Comparison of ENCODE assay signal across 29 cellular contexts in genomic region chr1:115218696-115219095, GRCh38.
"Had no signal": no experiment of that assay in that cellular context is flagged by ENCODE, and none has a peak within 500 bp of the region (broad histone marks: within the 10 kb centered on the region; RNA-seq: fewer than 3 reads in every experiment).

No MANE protein-coding gene starts in this region.

- DNase-seq: activated CD4-positive, alpha-beta T cell treated with anti-CD3 and anti-CD28 coated beads, Interleukin-2, amount 10 ng/mL, durations not matched to agents 24 days and 14 days; activated CD4-positive, alpha-beta T cell treated with anti-CD3 and anti-CD28 coated beads, Interleukin-2, amount 50 U/mL, for 4 hours; activated CD8-positive, alpha-beta T cell treated with anti-CD3 and anti-CD28 coated beads for 36 hours; activated gamma-delta T cell; activated naive CD4-positive, alpha-beta T cell treated with anti-CD3 and anti-CD28 coated beads for 36 hours; activated T-cell treated with anti-CD3 and anti-CD28 coated beads, Interleukin-2, amount 50 U/mL, for 24 hours; amygdala; caudate nucleus; Kasumi-1; KG1; MG63; NCI-H1048; NCI-H1105 treated with DMSO at 0.1 percent for 48 hours; NCI-H1436; NCI-H1694; NCI-H1930; NCI-H2081 treated with DMSO at 0.1 percent for 48 hours; NCI-H226; NCI-H446 treated with DMSO at 0.1 percent for 48 hours; NCI-H524; NCI-H69; NCI-H82; Peyer's patch; RPMI8226; SHP77 treated with DMSO at 0.1 percent for 48 hours; SK-N-SH had no signal

- H3K27me3 ChIP-seq: ascending aorta, MG63, Peyer's patch, SJSA1 had no signal

- H3K4me2 ChIP-seq: SK-N-SH had no signal

- H3K36me3 ChIP-seq: ascending aorta, MG63, Peyer's patch, SJSA1 had no signal

- H3K4me1 ChIP-seq: ascending aorta, Peyer's patch, SJSA1 had no signal

- ATAC-seq: activated CD8-positive, alpha-beta T cell treated with anti-CD3 and anti-CD28 coated beads for 36 hours; activated naive CD4-positive, alpha-beta T cell treated with anti-CD3 and anti-CD28 coated beads, Interleukin-2, amount 50 U/mL, for 72 hours had no signal

- H3K9ac ChIP-seq: SK-N-SH had no signal

- H3K27ac ChIP-seq: ascending aorta, Peyer's patch, SJSA1 had no signal

- H3K4me3 ChIP-seq: ascending aorta, MG63, Peyer's patch, SJSA1 had no signal

- H3K9me3 ChIP-seq: ascending aorta, MG63, Peyer's patch, SJSA1, SK-N-SH had no signal
